ENCODE assay signal across 16 cellular contexts in the genomic region with DNA sequence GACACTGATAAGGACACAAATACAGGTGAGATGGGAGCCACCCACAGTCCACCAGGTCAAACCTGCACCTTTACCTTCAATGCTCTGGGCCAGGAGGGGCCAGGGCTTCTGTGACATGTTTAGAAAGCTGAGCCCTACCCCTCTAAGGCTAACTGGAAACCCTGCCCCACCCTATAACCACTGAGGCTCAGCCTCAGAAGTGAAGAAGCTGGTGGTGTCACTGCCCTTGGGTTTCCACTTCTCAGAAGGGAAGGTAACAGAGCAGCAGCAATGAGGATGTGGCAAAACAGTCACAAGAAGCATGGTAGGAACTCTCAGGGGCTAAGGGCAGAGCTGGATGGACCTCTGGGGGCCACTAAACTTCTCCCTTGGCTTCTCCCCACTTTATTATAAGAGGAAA. TPM values are rescaled to one million over a fixed set of nuclear protein-coding genes. Genes with fewer than 3 reads are reported as not detected.
DNase-seq lines count a peak whose midpoint lies in the region; ATAC-seq and TF ChIP-seq lines count a peak whose summit lies in the region.
"Had no signal": no experiment of that assay in that cellular context is flagged by ENCODE, and none has a peak within 500 bp of the region (broad histone marks: within the 10 kb centered on the region; RNA-seq: fewer than 3 reads in every experiment).

No MANE protein-coding gene starts in this region.

- peaks cover 28% of the 10 kb centered on the region for H3K36me3 Mint-ChIP-seq in activated naive CD8-positive, alpha-beta T cell treated with anti-CD3 and anti-CD28 coated beads, Interleukin-2, amount 10 ng/mL, durations not matched to agents 7 days and 5 days
- H3K36me3 Mint-ChIP-seq in activated naive CD8-positive, alpha-beta T cell treated with anti-CD3 and anti-CD28 coated beads for 36 hours: no peaks in the 10 kb centered on the region
- H3K36me3 Mint-ChIP-seq in chondrocyte (ENCODE audit: low read depth) (peaks cover 31% of the 10 kb centered on the region), nephron progenitor cell (ENCODE audit: low read depth) (peaks cover 8% of the 10 kb centered on the region)
- H3K36me3 Mint-ChIP-seq: naive B cell had no signal

- H3K36me3 ChIP-seq in upper lobe of right lung: peaks cover 5% of the 10 kb centered on the region
- H3K36me3 ChIP-seq in SK-N-SH (replicated peaks in 1 of 2; ENCODE audit: control insufficient read depth in 1 of 2, insufficient read depth in 2 of 2, low read length in 1 of 2): peaks cover 4 to 10% of the 10 kb centered on the region in 2 experiments
- no peaks in the 10 kb centered on the region for H3K36me3 ChIP-seq in PC-9 (ENCODE audit: low read depth)

- peaks cover 53% of the 10 kb centered on the region for H3K4me1 Mint-ChIP-seq in activated naive CD8-positive, alpha-beta T cell treated with anti-CD3 and anti-CD28 coated beads, Interleukin-2, amount 10 ng/mL, durations not matched to agents 7 days and 5 days
- H3K4me1 Mint-ChIP-seq in activated naive CD8-positive, alpha-beta T cell treated with anti-CD3 and anti-CD28 coated beads for 36 hours: no peaks in the 10 kb centered on the region
- H3K4me1 Mint-ChIP-seq in chondrocyte (ENCODE audit: low read depth) (peaks cover 93% of the 10 kb centered on the region), nephron progenitor cell (peaks cover 78% of the 10 kb centered on the region)

- TF ChIP-seq CTCF in chondrocyte (IDR thresholded peaks at IDR 0.05): no peak
- TF ChIP-seq CTCF in nephron progenitor cell (IDR thresholded peaks at IDR 0.05): no peak
- TF ChIP-seq CTCF in upper lobe of right lung (IDR thresholded peaks at IDR 0.05): no peak
- no peak for TF ChIP-seq CTCF in SK-N-SH (IDR thresholded peaks at IDR 0.05)
- TF ChIP-seq CTCF in PC-9 (conservative IDR thresholded peaks at IDR 0.05): no peak

- H3K9me3 ChIP-seq in upper lobe of right lung (no peaks in the 10 kb centered on the region), SK-N-SH (no peaks in the 10 kb centered on the region), PC-9 (ENCODE audit: insufficient read depth, low read depth) (no peaks in the 10 kb centered on the region)

- H3K79me2 ChIP-seq in SK-N-SH (ENCODE audit: insufficient read depth): peaks cover 96% of the 10 kb centered on the region
- H3K79me2 ChIP-seq in PC-9 (ENCODE audit: low read depth): no peaks in the 10 kb centered on the region

- intact Hi-C loops in upper lobe of right lung (cut with DNase I): no loop called here
- intact Hi-C loops in PC-9 (cut with micrococcal nuclease; ENCODE audit: unreplicated experiment): no loop called here

- TF ChIP-seq RAD21 in SK-N-SH (IDR thresholded peaks at IDR 0.05; ENCODE audit: low read length): no peak

- no TSS peak for BruUV-seq in PC-9 (replicated peaks; lab: Mats Ljungman, UMichigan)

- H3K4me2 ChIP-seq in SK-N-SH (no peak overlapping the region), PC-9 (no peak overlapping the region)

- peaks cover 21% of the 10 kb centered on the region for H3F3A ChIP-seq in SK-N-SH (replicated peaks; ENCODE audit: insufficient read depth)
- no peaks in the 10 kb centered on the region for H3F3A ChIP-seq in PC-9 (ENCODE audit: insufficient read depth, low read depth)

- no peak overlapping the region for H2AFZ ChIP-seq in SK-N-SH (ENCODE audit: low read depth)
- no peak overlapping the region for H2AFZ ChIP-seq in PC-9

- peaks cover 34% of the 10 kb centered on the region for H4K20me1 ChIP-seq in SK-N-SH (ENCODE audit: insufficient read depth)
- H4K20me1 ChIP-seq in PC-9 (ENCODE audit: insufficient read depth): no peaks in the 10 kb centered on the region

- no peaks in the 10 kb centered on the region for H3K9me2 ChIP-seq in SK-N-SH
- H3K9me2 ChIP-seq in PC-9 (ENCODE audit: insufficient read depth): no peaks in the 10 kb centered on the region

- peak overlapping the region; percentile 90 for H3K4me3 Mint-ChIP-seq in activated naive CD8-positive, alpha-beta T cell treated with anti-CD3 and anti-CD28 coated beads, Interleukin-2, amount 10 ng/mL, durations not matched to agents 7 days and 5 days
- H3K4me3 Mint-ChIP-seq in activated naive CD8-positive, alpha-beta T cell treated with anti-CD3 and anti-CD28 coated beads for 36 hours: no peak overlapping the region
- H3K4me3 Mint-ChIP-seq in chondrocyte (ENCODE audit: unreplicated experiment): no peak overlapping the region
- no peak overlapping the region for H3K4me3 Mint-ChIP-seq in nephron progenitor cell
- H3K4me3 Mint-ChIP-seq: naive B cell had no signal

- DNase-seq in activated naive CD8-positive, alpha-beta T cell treated with anti-CD3 and anti-CD28 coated beads, Interleukin-2, amount 10 ng/mL, durations not matched to agents 7 days and 5 days: peak; percentile 54
- no peak for DNase-seq in activated naive CD8-positive, alpha-beta T cell treated with anti-CD3 and anti-CD28 coated beads for 36 hours
- no peak for DNase-seq in chondrocyte (ENCODE audit: low spot score)
- no peak for DNase-seq in nephron progenitor cell
- DNase-seq in upper lobe of right lung: no peak
- no peak for DNase-seq in SK-N-SH
- no peak for DNase-seq in PC-9
- DNase-seq: ACHN, activated gamma-delta T cell treated with Interleukin-2 at 50 U/mL for 16 hours, naive B cell, NCI-H526 treated with DMSO at 0.1 percent for 48 hours had no signal

- peak overlapping the region; percentile 99 for H3K27ac Mint-ChIP-seq in activated naive CD8-positive, alpha-beta T cell treated with anti-CD3 and anti-CD28 coated beads, Interleukin-2, amount 10 ng/mL, durations not matched to agents 7 days and 5 days
- H3K27ac Mint-ChIP-seq in activated naive CD8-positive, alpha-beta T cell treated with anti-CD3 and anti-CD28 coated beads for 36 hours: no peak overlapping the region
- peak overlapping the region; percentile 36 for H3K27ac Mint-ChIP-seq in chondrocyte (ENCODE audit: unreplicated experiment)
- H3K27ac Mint-ChIP-seq in nephron progenitor cell: peak overlapping the region; percentile 22

- no peak overlapping the region for H3K9ac ChIP-seq in SK-N-SH

- H3K27me3 Mint-ChIP-seq in activated naive CD8-positive, alpha-beta T cell treated with anti-CD3 and anti-CD28 coated beads, Interleukin-2, amount 10 ng/mL, durations not matched to agents 7 days and 5 days: peaks cover 2% of the 10 kb centered on the region
- no peaks in the 10 kb centered on the region for H3K27me3 Mint-ChIP-seq in activated naive CD8-positive, alpha-beta T cell treated with anti-CD3 and anti-CD28 coated beads for 36 hours
- H3K27me3 Mint-ChIP-seq in chondrocyte (ENCODE audit: low read depth) (no peaks in the 10 kb centered on the region), nephron progenitor cell (ENCODE audit: low read depth, poor library complexity) (peaks cover 3% of the 10 kb centered on the region)
- H3K27me3 Mint-ChIP-seq: naive B cell had no signal

- TF ChIP-seq EP300 in SK-N-SH (IDR thresholded peaks at IDR 0.05; ENCODE audit: borderline replicate concordance in 1 of 2, low read depth in 1 of 2, low read length in 1 of 2): no peak

- peak; percentile 98 for ATAC-seq in activated naive CD8-positive, alpha-beta T cell treated with anti-CD3 and anti-CD28 coated beads, Interleukin-2, amount 10 ng/mL, durations not matched to agents 7 days and 5 days (ENCODE audit: low read depth)
- ATAC-seq in upper lobe of right lung (no peak), GM18861 (IDR thresholded peaks at IDR 0.05; ENCODE audit: unreplicated experiment) (no peak)
- ATAC-seq: Panc1 had no signal

- H3K9me3 Mint-ChIP-seq in activated naive CD8-positive, alpha-beta T cell treated with anti-CD3 and anti-CD28 coated beads, Interleukin-2, amount 10 ng/mL, durations not matched to agents 7 days and 5 days: no peaks in the 10 kb centered on the region
- H3K9me3 Mint-ChIP-seq in activated naive CD8-positive, alpha-beta T cell treated with anti-CD3 and anti-CD28 coated beads for 36 hours: no peaks in the 10 kb centered on the region
- H3K9me3 Mint-ChIP-seq in chondrocyte (ENCODE audit: low read depth) (no peaks in the 10 kb centered on the region), nephron progenitor cell (no peaks in the 10 kb centered on the region)
- H3K9me3 Mint-ChIP-seq: naive B cell had no signal

- CTCF ChIA-PET in SK-N-SH (lab: Yijun Ruan, JAX): interaction anchor here (1.2 to 2.1 kb wide), 3 partner anchors 9 to 19 kb away, joined by 3 to 7 read pairs (median 4); no protein-coding TSS in a partner anchor
- CTCF ChIA-PET in PC-9 (lab: Charles Lee): no interaction called here

- H3K27ac ChIP-seq in upper lobe of right lung (peak overlapping the region; percentile 8), SK-N-SH (ENCODE audit: low read depth in 2 of 2, low read length in 1 of 2) (no peak overlapping the region), PC-9 (no peak overlapping the region)

- POLR2A ChIA-PET in activated naive CD8-positive, alpha-beta T cell treated with anti-CD3 and anti-CD28 coated beads, Interleukin-2, amount 10 ng/mL, durations not matched to agents 7 days and 5 days (lab: Charles Lee): interaction anchor here (1.2 to 1.6 kb wide), 5 partner anchors 9 to 262 kb away, joined by 3 to 6 read pairs (median 4); no protein-coding TSS in a partner anchor
- POLR2A ChIA-PET in SK-N-SH (lab: Yijun Ruan, JAX) (no interaction called here), PC-9 (lab: Charles Lee; ENCODE audit: unreplicated experiment) (no interaction called here)

- peaks cover 9% of the 10 kb centered on the region for H3K4me1 ChIP-seq in upper lobe of right lung
- peaks cover 23 to 80% of the 10 kb centered on the region in 2 experiments for H3K4me1 ChIP-seq in SK-N-SH (ENCODE audit: control insufficient read depth in 1 of 2, insufficient read depth in 2 of 2, low read depth in 1 of 2, low read length in 1 of 2)
- H3K4me1 ChIP-seq in PC-9 (replicated peaks; ENCODE audit: insufficient read depth): no peaks in the 10 kb centered on the region

- H3K4me3 ChIP-seq in upper lobe of right lung: no peak overlapping the region
- H3K4me3 ChIP-seq in SK-N-SH (ENCODE audit: low read depth in 2 of 2, low read length in 1 of 2): no peak overlapping the region
- no peak overlapping the region for H3K4me3 ChIP-seq in PC-9

- peaks cover 6% of the 10 kb centered on the region for H3K27me3 ChIP-seq in upper lobe of right lung
- no peaks in the 10 kb centered on the region for H3K27me3 ChIP-seq in SK-N-SH (ENCODE audit: insufficient read depth)
- no peaks in the 10 kb centered on the region for H3K27me3 ChIP-seq in PC-9 (ENCODE audit: insufficient read depth, low read depth)

RNA-seq across cellular contexts. Expression of gene PDGFRB, which starts 6.0 kb away (rescaled TPM):
- total RNA-seq in activated naive CD8-positive, alpha-beta T cell treated with anti-CD3 and anti-CD28 coated beads, Interleukin-2, amount 10 ng/mL, durations not matched to agents 7 days and 5 days: 10 to 100 TPM; 33.4 to 41.5 TPM
- total RNA-seq in activated naive CD8-positive, alpha-beta T cell treated with anti-CD3 and anti-CD28 coated beads for 36 hours: 1 to 10 TPM; 1.1 to 1.5 TPM
- total RNA-seq in chondrocyte: 331 to 532 TPM (median 499 TPM) in 3 replicates
- 120 TPM for total RNA-seq in upper lobe of right lung
- 25.9 and 32.1 TPM in 2 replicates for polyA plus RNA-seq in SK-N-SH (2012; rRNA removed)
- polyA plus RNA-seq in SK-N-SH (2012; cell fraction: cytosol; rRNA removed): 13.2 and 19.7 TPM in 2 replicates
- polyA plus RNA-seq in SK-N-SH (2012; cell fraction: nucleus; rRNA removed): 57.0 and 58.5 TPM in 2 replicates
- 0.08 TPM in 1 of 2 replicates, not detected in the other for total RNA-seq in PC-9 (2021)

RNA-seq across cellular contexts. Expression of gene CDX1, which starts 17.0 kb away (rescaled TPM):
- total RNA-seq in activated naive CD8-positive, alpha-beta T cell treated with anti-CD3 and anti-CD28 coated beads, Interleukin-2, amount 10 ng/mL, durations not matched to agents 7 days and 5 days: not detected
- total RNA-seq in activated naive CD8-positive, alpha-beta T cell treated with anti-CD3 and anti-CD28 coated beads for 36 hours: not detected
- 0.44 to 0.57 TPM in 2 of 3 replicates, not detected in the other for total RNA-seq in chondrocyte
- not detected for total RNA-seq in upper lobe of right lung
- 0.23 and 0.26 TPM in 2 replicates for polyA plus RNA-seq in SK-N-SH (2012; rRNA removed)
- polyA plus RNA-seq in SK-N-SH (2012; cell fraction: cytosol; rRNA removed): 0.19 and 0.26 TPM in 2 replicates
- polyA plus RNA-seq in SK-N-SH (2012; cell fraction: nucleus; rRNA removed): 0.25 and 0.39 TPM in 2 replicates
- total RNA-seq in PC-9 (2021): not detected in 2 replicates
- total RNA-seq: H4, liver, pulmonary artery endothelial cell had no signal
- polyA plus RNA-seq: liver had no signal

RNA-seq across cellular contexts. Expression of gene SLC6A7, which starts 40.2 kb away (rescaled TPM):
- not detected for total RNA-seq in activated naive CD8-positive, alpha-beta T cell treated with anti-CD3 and anti-CD28 coated beads, Interleukin-2, amount 10 ng/mL, durations not matched to agents 7 days and 5 days
- total RNA-seq in activated naive CD8-positive, alpha-beta T cell treated with anti-CD3 and anti-CD28 coated beads for 36 hours: not detected
- total RNA-seq in chondrocyte (0.15 TPM in 1 of 3 replicates, not detected in the others), upper lobe of right lung (not detected), PC-9 (2021) (0.25 TPM in 1 of 2 replicates, not detected in the other)
- not detected in 2 replicates for polyA plus RNA-seq in SK-N-SH (2012; rRNA removed)
- polyA plus RNA-seq in SK-N-SH (2012; cell fraction: cytosol; rRNA removed): not detected in 2 replicates
- 0.04 and 0.08 TPM in 2 replicates for polyA plus RNA-seq in SK-N-SH (2012; cell fraction: nucleus; rRNA removed)
- total RNA-seq: H4, liver, pulmonary artery endothelial cell had no signal
- polyA plus RNA-seq: liver had no signal

Comparison
In these comparisons a context has a peak if more than half of its experiments do, and no peak if none do; other contexts are left out.
1. RNA of gene PDGFRB, which starts 6.0 kb away (total RNA-seq): 331 to 532 TPM in chondrocyte, 120 TPM in upper lobe of right lung (single experiment) and 33.4 to 41.5 TPM in activated naive CD8-positive, alpha-beta T cell treated with anti-CD3 and anti-CD28 coated beads, Interleukin-2, amount 10 ng/mL, durations not matched to agents 7 days and 5 days; 1.1 to 1.5 TPM in activated naive CD8-positive, alpha-beta T cell treated with anti-CD3 and anti-CD28 coated beads for 36 hours and 0.08 TPM in PC-9; every median in the first group is over 10 times any median in the second.